8 cellular contexts compared by ENCODE assay signal in the genomic region with DNA sequence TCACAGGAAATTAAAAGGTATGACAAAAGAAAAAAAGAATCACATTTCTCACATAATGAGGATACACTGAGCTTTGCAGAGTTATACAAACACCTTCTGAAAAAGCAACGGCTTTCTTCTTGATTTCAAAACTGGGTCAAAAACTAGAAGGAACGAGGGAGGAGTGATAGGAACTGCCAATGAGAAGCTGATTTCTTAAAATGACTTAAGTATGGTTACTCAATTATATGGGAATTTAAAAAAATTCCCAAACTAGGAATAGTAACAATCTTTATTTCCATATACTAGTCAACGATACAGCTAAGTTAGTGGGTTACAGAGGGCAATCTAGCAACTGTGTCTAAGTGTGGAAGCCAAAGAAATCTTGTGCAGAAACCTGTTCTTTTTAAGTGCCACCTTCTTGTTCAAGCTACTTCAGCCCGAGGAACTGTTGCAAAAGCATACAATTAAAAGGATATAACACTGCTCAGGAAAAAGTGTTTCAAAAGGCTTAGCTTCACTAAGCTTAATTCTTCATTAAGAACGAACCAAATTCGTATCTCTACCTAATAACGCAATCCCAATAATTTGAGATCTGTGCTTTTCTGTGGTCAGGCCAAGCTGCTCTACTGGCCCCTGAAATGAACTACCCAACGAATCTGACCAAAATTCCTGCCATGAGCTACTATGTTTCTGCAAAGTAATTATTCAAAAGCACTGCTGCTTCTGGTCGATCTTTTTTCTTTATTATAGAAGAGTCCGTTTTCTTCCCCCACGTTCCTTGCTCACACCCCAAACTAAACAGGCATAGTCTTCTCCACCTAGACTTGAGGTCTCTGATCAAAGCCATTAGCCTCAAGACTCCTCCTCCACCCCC. TPM values are rescaled to one million over a fixed set of nuclear protein-coding genes. Genes with fewer than 3 reads are reported as not detected.
DNase-seq lines count a peak whose midpoint lies in the region; ATAC-seq, FAIRE-seq and TF ChIP-seq lines count a peak whose summit lies in the region.

No MANE protein-coding gene starts in this region.

- intact Hi-C loops in dorsolateral prefrontal cortex (cut with DNase I): loop anchor here (5.0 to 10.0 kb wide), 3 partner anchors 58 to 71 kb away; no protein-coding TSS in a partner anchor

- no peaks in the 10 kb centered on the region for H3K36me3 ChIP-seq in neuron (ENCODE audit: insufficient read depth, low read length)

- no peaks in the 10 kb centered on the region for H3K9me3 ChIP-seq in neuron (ENCODE audit: low read length)

- no peak overlapping the region for H2AFZ ChIP-seq in neuron (ENCODE audit: low read depth, low read length)

- FAIRE-seq in G401.6 (lab: Jason Lieb, UNC): peak; percentile 46

- H3K4me3 ChIP-seq in dorsolateral prefrontal cortex (peak overlapping the region; percentile 71 to 98 (median 88)), neuron (ENCODE audit: low read length) (peak overlapping the region; percentile 73)

- no peak for ATAC-seq in HG02610 (IDR thresholded peaks at IDR 0.05; ENCODE audit: unreplicated experiment)
- no peak for ATAC-seq in GM21737 (IDR thresholded peaks at IDR 0.05; ENCODE audit: unreplicated experiment)

- peaks cover 38% of the 10 kb centered on the region for H3K4me1 ChIP-seq in neuron (ENCODE audit: insufficient read depth, low read length)

- peak overlapping the region in 49 of 59 donors; percentile 11 to 99 (median 96) for H3K27ac ChIP-seq in dorsolateral prefrontal cortex

- no peak for TF ChIP-seq CTCF in dorsolateral prefrontal cortex (IDR thresholded peaks at IDR 0.05 in 54 of 56, conservative IDR thresholded peaks at IDR 0.05 in 2 of 56; ENCODE audit: low read depth in 1 of 56, partially characterized antibody in 56 of 56)

- DNase-seq in NCI-H69 (lab: John Stamatoyannopoulos, UW) (peak; percentile 33), dorsolateral prefrontal cortex (no peak), NCI-H187 (lab: John Stamatoyannopoulos, UW) (no peak), SHP77 (lab: John Stamatoyannopoulos, UW) (no peak)

- H3K27me3 ChIP-seq in dorsolateral prefrontal cortex (no peaks in the 10 kb centered on the region), neuron (ENCODE audit: insufficient read depth, low read length) (no peaks in the 10 kb centered on the region)

RNA-seq across cellular contexts. Expression of gene USP24, which starts 1.9 kb away (rescaled TPM):
- total RNA-seq in dorsolateral prefrontal cortex: 10 to 100 TPM; 40.6 to 86.1 (median 55.6) TPM
